7 cellular contexts compared by ENCODE assay signal in genomic region chr1:151371744-151372410, GRCh38. TPM values are rescaled to one million over a fixed set of nuclear protein-coding genes. Genes with fewer than 3 reads are reported as not detected.
DNase-seq lines count a peak whose midpoint lies in the region; ATAC-seq and TF ChIP-seq lines count a peak whose summit lies in the region.

No MANE protein-coding gene starts in this region.

- CTCF ChIA-PET in CD4-positive, alpha-beta T cell (lab: Charles Lee), result no interaction called here

- intact Hi-C loops in stomach (cut with DNase I; ENCODE audit: low total_unique reads), result no loop called here
- intact Hi-C loops in CD4-positive, alpha-beta T cell (cut with DNase I, micrococcal nuclease), result loop anchor here in 1 of 2 experiments (5.0 kb wide), 1 partner anchor 465 kb away; no protein-coding TSS in a partner anchor

- 12 to 35% (median 13%) methylated on average over 8 of the region's 8 CpGs for WGBS in stomach, 5 donors

- no peaks in the 10 kb centered on the region for H3K36me3 ChIP-seq in iPS-18a (ENCODE audit: control insufficient read depth, low read depth, low read length)
- peaks cover 2 to 27% (median 19%) of the 10 kb centered on the region in 4 donors for H3K36me3 ChIP-seq in stomach

- no peak for TF ChIP-seq CTCF in stomach (IDR thresholded peaks at IDR 0.05)
- no peak for TF ChIP-seq CTCF in CD4-positive, alpha-beta T cell (IDR thresholded peaks at IDR 0.05)

- no peak for TF ChIP-seq EP300 in stomach (IDR thresholded peaks at IDR 0.05)

- no peak overlapping the region for H3K4me3 Mint-ChIP-seq in CD4-positive, alpha-beta T cell

- no peak for TF ChIP-seq POLR2A in stomach (IDR thresholded peaks at IDR 0.05)

- H3K4me1 ChIP-seq in iPS-18a (ENCODE audit: control insufficient read depth, low read depth, low read length), result peaks cover 9% of the 10 kb centered on the region
- H3K4me1 ChIP-seq in stomach, result peaks cover 42 to 69% (median 62%) of the 10 kb centered on the region in 4 donors

- no peaks in the 10 kb centered on the region for H3K9me3 ChIP-seq in iPS-18a (ENCODE audit: control insufficient read depth, low read depth, low read length)
- no peaks in the 10 kb centered on the region for H3K9me3 ChIP-seq in stomach
- H3K9me3 ChIP-seq in CD4-positive, alpha-beta T cell (ENCODE audit: control insufficient read depth, low read length), result no peaks in the 10 kb centered on the region

- DNase-seq in NCI-H1105 (lab: John Stamatoyannopoulos, UW) (peak; percentile 83), stomach (peak; percentile 75)
- DNase-seq in effector CD4-positive, alpha-beta T cell, result no peak
- DNase-seq in CD4-positive, alpha-beta T cell, result no peak

- no peaks in the 10 kb centered on the region for H3K9me3 Mint-ChIP-seq in CD4-positive, alpha-beta T cell

- POLR2A ChIA-PET in CD4-positive, alpha-beta T cell (lab: Charles Lee), result no interaction called here

- H3K27ac ChIP-seq in angular gyrus (ENCODE audit: low read depth, low read length) (peak overlapping the region; percentile 77), iPS-18a (ENCODE audit: low read length) (peak overlapping the region; percentile 55), stomach (peak overlapping the region; percentile 85 to 92 (median 89))
- H3K27ac ChIP-seq in CD4-positive, alpha-beta T cell (ENCODE audit: low read depth, low read length), result no peak overlapping the region

- H3K27me3 Mint-ChIP-seq in CD4-positive, alpha-beta T cell, result no peaks in the 10 kb centered on the region

- H3K4me3 ChIP-seq in iPS-18a (ENCODE audit: low read length), result peak overlapping the region; percentile 70
- peak overlapping the region; percentile 53 to 65 (median 58) for H3K4me3 ChIP-seq in stomach

- no peak for ATAC-seq in HG02938 (IDR thresholded peaks at IDR 0.05; ENCODE audit: unreplicated experiment)
- no peak for ATAC-seq in CD4-positive, alpha-beta T cell (ENCODE audit: poor library complexity)

- no peaks in the 10 kb centered on the region for H3K27me3 ChIP-seq in iPS-18a (ENCODE audit: control insufficient read depth, insufficient read depth, low read length)
- H3K27me3 ChIP-seq in stomach, result no peaks in the 10 kb centered on the region
- H3K27me3 ChIP-seq in CD4-positive, alpha-beta T cell (ENCODE audit: control insufficient read depth, insufficient read depth, low read length), result no peaks in the 10 kb centered on the region

- peak overlapping the region; percentile 52 for H3K9ac ChIP-seq in iPS-18a (ENCODE audit: low read length)

- H3K36me3 Mint-ChIP-seq in CD4-positive, alpha-beta T cell (ENCODE audit: low read depth), result no peaks in the 10 kb centered on the region

- no peak overlapping the region for H3K27ac Mint-ChIP-seq in CD4-positive, alpha-beta T cell

- no peaks in the 10 kb centered on the region for H3K4me1 Mint-ChIP-seq in CD4-positive, alpha-beta T cell (ENCODE audit: low read depth)

RNA-seq across cellular contexts. Expression of gene SELENBP1, which starts 0.6 kb away (rescaled TPM):
- 100 to 1,000 TPM in 4 of 5 donors, 10 to 100 TPM in 1; 68.8 to 661 (median 281) TPM for total RNA-seq in stomach
- polyA plus RNA-seq in stomach, result 100 to 1,000 TPM; 102 to 153 (median 117) TPM
- total RNA-seq in CD4-positive, alpha-beta T cell, result not detected

RNA-seq across cellular contexts. Expression of gene RFX5, which starts 24.8 kb away (rescaled TPM):
- total RNA-seq in stomach, result 100 to 1,000 TPM in 1 of 5 donors, 10 to 100 TPM in 4; 20.4 to 117 (median 39.1) TPM
- polyA plus RNA-seq in stomach, result 10 to 100 TPM in 2 of 3 donors, 1 to 10 TPM in 1; 9.9 to 19.4 (median 14.2) TPM
- total RNA-seq in CD4-positive, alpha-beta T cell, result 10 to 100 TPM; 62.0 to 65.7 TPM

RNA-seq across cellular contexts. Expression of gene PSMB4, which starts 27.5 kb away (rescaled TPM):
- 100 to 1,000 TPM; 111 to 258 (median 166) TPM for total RNA-seq in stomach
- 100 to 1,000 TPM; 314 to 358 (median 329) TPM for polyA plus RNA-seq in stomach
- total RNA-seq in CD4-positive, alpha-beta T cell, result 100 to 1,000 TPM; 316 to 324 TPM

RNA-seq across cellular contexts. Expression of gene PI4KB, which starts 44.7 kb away (rescaled TPM):
- 100 to 1,000 TPM in 2 of 5 donors, 10 to 100 TPM in 3; 33.2 to 187 (median 62.6) TPM for total RNA-seq in stomach
- 10 to 100 TPM; 24.1 to 33.5 (median 25.3) TPM for polyA plus RNA-seq in stomach
- 10 to 100 TPM; 50.2 to 51.0 TPM for total RNA-seq in CD4-positive, alpha-beta T cell

Comparison
In these comparisons a context has a peak if more than half of its experiments do, and no peak if none do; other contexts are left out.
1. DNase-seq: peak in NCI-H1105 (single experiment) and stomach (single experiment); none in effector CD4-positive, alpha-beta T cell (single experiment) and CD4-positive, alpha-beta T cell (0 of 10).
2. RNA of gene SELENBP1, which starts 0.6 kb away (total RNA-seq): 68.8 to 661 TPM in stomach; not detected in CD4-positive, alpha-beta T cell; every median in the first group is over 10 times any median in the second.